ENCODE assay signal across 19 cellular contexts in genomic region chr2:239153806-239154591, GRCh38.
DNase-seq lines count a peak whose midpoint lies in the region; ATAC-seq, FAIRE-seq and TF ChIP-seq lines count a peak whose summit lies in the region.
"Had no signal": no experiment of that assay in that cellular context is flagged by ENCODE, and none has a peak within 500 bp of the region (broad histone marks: within the 10 kb centered on the region; RNA-seq: fewer than 3 reads in every experiment).

No MANE protein-coding gene starts in this region.

- no peak overlapping the region for H3K9ac ChIP-seq in kidney (ENCODE audit: low read length in 2 of 2)

- CTCF ChIA-PET in activated CD4-positive, alpha-beta memory T cell treated with anti-CD3 and anti-CD28 coated beads, Interleukin-2, amount 10 ng/mL, durations not matched to agents 7 days and 5 days (lab: Charles Lee), result no interaction called here
- CTCF ChIA-PET in activated CD4-positive, alpha-beta memory T cell treated with anti-CD3 and anti-CD28 coated beads for 36 hours (lab: Charles Lee), result no interaction called here

- no peaks in the 10 kb centered on the region for H3K27me3 ChIP-seq in stomach
- H3K27me3 ChIP-seq: esophagus squamous epithelium, SJCRH30, tibial nerve had no signal

- intact Hi-C loops in activated CD4-positive, alpha-beta memory T cell treated with anti-CD3 and anti-CD28 coated beads for 36 hours (cut with micrococcal nuclease), result no loop called here
- intact Hi-C loops in kidney (cut with DNase I), result no loop called here
- intact Hi-C loops in stomach (cut with DNase I; ENCODE audit: low total_unique reads), result no loop called here

- H3K4me3 Mint-ChIP-seq in activated CD4-positive, alpha-beta memory T cell treated with anti-CD3 and anti-CD28 coated beads, Interleukin-2, amount 10 ng/mL, durations not matched to agents 7 days and 5 days, result peak overlapping the region; percentile 13
- H3K4me3 Mint-ChIP-seq in activated CD4-positive, alpha-beta memory T cell treated with anti-CD3 and anti-CD28 coated beads for 36 hours, result no peak overlapping the region
- H3K4me3 Mint-ChIP-seq: neural crest cell had no signal

- H3K4me1 Mint-ChIP-seq in activated CD4-positive, alpha-beta memory T cell treated with anti-CD3 and anti-CD28 coated beads, Interleukin-2, amount 10 ng/mL, durations not matched to agents 7 days and 5 days, result peaks cover 37% of the 10 kb centered on the region
- peaks cover 16% of the 10 kb centered on the region for H3K4me1 Mint-ChIP-seq in activated CD4-positive, alpha-beta memory T cell treated with anti-CD3 and anti-CD28 coated beads for 36 hours (ENCODE audit: low read depth)

- POLR2A ChIA-PET in activated CD4-positive, alpha-beta memory T cell treated with anti-CD3 and anti-CD28 coated beads, Interleukin-2, amount 10 ng/mL, durations not matched to agents 7 days and 5 days (lab: Charles Lee), result interaction anchor here (1.0 kb wide), 1 partner anchor 247 kb away, joined by 3 read pairs; the partner anchor contains the start of gene HDAC4
- POLR2A ChIA-PET in activated CD4-positive, alpha-beta memory T cell treated with anti-CD3 and anti-CD28 coated beads for 36 hours (lab: Charles Lee), result no interaction called here

- H3K4me1 ChIP-seq in kidney (ENCODE audit: control insufficient read depth in 1 of 2, insufficient read depth in 1 of 2, low read depth in 1 of 2, low read length in 2 of 2), result no peaks in the 10 kb centered on the region
- peaks cover 9 to 30% (median 21%) of the 10 kb centered on the region in 4 donors for H3K4me1 ChIP-seq in stomach
- H3K4me1 ChIP-seq: SJCRH30 had no signal

- no peak for TF ChIP-seq POLR2A in stomach (IDR thresholded peaks at IDR 0.05)

- no peak for DNase-seq in activated CD4-positive, alpha-beta memory T cell treated with anti-CD3 and anti-CD28 coated beads, Interleukin-2, amount 10 ng/mL, durations not matched to agents 7 days and 5 days
- DNase-seq in activated CD4-positive, alpha-beta memory T cell treated with anti-CD3 and anti-CD28 coated beads for 36 hours, result no peak
- peak; percentile 20 for DNase-seq in Jurkat, Clone E6-1 (ENCODE audit: low read depth, low spot score)
- DNase-seq in kidney (peak; percentile 52), stomach (peak; percentile 21), activated gamma-delta T cell (lab: John Stamatoyannopoulos, UW) (no peak)
- no peak for DNase-seq in NK-92 treated with Interleukin-12 subunit alpha and Interleukin-12 subunit beta, amount 100 ng/mL, for 24 hours (lab: John Stamatoyannopoulos, UW)
- DNase-seq: 8988T; esophagus squamous epithelium; NCI-H187; NCI-H510A; SJCRH30; stimulated activated CD4-positive, alpha-beta T cell treated with anti-CD3 and anti-CD28 coated beads, Interleukin-4, amount 100 ng/mL, for 1 hour; T1000 had no signal

- H3K4me3 ChIP-seq in Jurkat, Clone E6-1 (ENCODE audit: low read length), result no peak overlapping the region
- no peak overlapping the region for H3K4me3 ChIP-seq in kidney (ENCODE audit: low read length in 2 of 2)
- no peak overlapping the region for H3K4me3 ChIP-seq in stomach
- H3K4me3 ChIP-seq: esophagus squamous epithelium, SJCRH30, tibial nerve had no signal

- no peak for TF ChIP-seq EP300 in stomach (IDR thresholded peaks at IDR 0.05)

- TF ChIP-seq CTCF in kidney (IDR thresholded peaks at IDR 0.05; ENCODE audit: borderline replicate concordance, extremely low read depth, insufficient read depth) (no peak), stomach (IDR thresholded peaks at IDR 0.05) (no peak)

- H3K27ac ChIP-seq in kidney (ENCODE audit: low read depth in 2 of 2, low read length in 2 of 2), result no peak overlapping the region
- H3K27ac ChIP-seq in stomach, result peak overlapping the region in 1 of 5 donors; percentile 16
- H3K27ac ChIP-seq: C4-2B, SJCRH30 had no signal

- H3K36me3 ChIP-seq in kidney (ENCODE audit: control insufficient read depth in 1 of 2, insufficient read depth in 2 of 2, low read length in 2 of 2) (peaks cover 9 to 14% of the 10 kb centered on the region in 2 donors), stomach (peaks cover 28 to 76% (median 65%) of the 10 kb centered on the region in 4 donors)
- H3K36me3 ChIP-seq: SJCRH30 had no signal

- no peak for ATAC-seq in GM18519 (IDR thresholded peaks at IDR 0.05; ENCODE audit: low FRiP score, unreplicated experiment)

- peaks cover 9% of the 10 kb centered on the region for H3K9me3 Mint-ChIP-seq in activated CD4-positive, alpha-beta memory T cell treated with anti-CD3 and anti-CD28 coated beads, Interleukin-2, amount 10 ng/mL, durations not matched to agents 7 days and 5 days
- peaks cover 9% of the 10 kb centered on the region for H3K9me3 Mint-ChIP-seq in activated CD4-positive, alpha-beta memory T cell treated with anti-CD3 and anti-CD28 coated beads for 36 hours
- H3K9me3 Mint-ChIP-seq: neural crest cell had no signal

- no peak overlapping the region for H3K27ac Mint-ChIP-seq in activated CD4-positive, alpha-beta memory T cell treated with anti-CD3 and anti-CD28 coated beads, Interleukin-2, amount 10 ng/mL, durations not matched to agents 7 days and 5 days
- no peak overlapping the region for H3K27ac Mint-ChIP-seq in activated CD4-positive, alpha-beta memory T cell treated with anti-CD3 and anti-CD28 coated beads for 36 hours

- 88 to 94% (median 91%) methylated on average over 15 to 17 of the region's 17 CpGs for WGBS in stomach, 5 donors

- H3K9me3 ChIP-seq in kidney (ENCODE audit: control insufficient read depth in 1 of 2, low read length in 2 of 2) (no peaks in the 10 kb centered on the region), stomach (no peaks in the 10 kb centered on the region)
- H3K9me3 ChIP-seq: esophagus squamous epithelium, SJCRH30, tibial nerve had no signal

- FAIRE-seq in kidney (lab: Jason Lieb, UNC), result no peak
- FAIRE-seq: islet of Langerhans had no signal

- H3K36me3 Mint-ChIP-seq in activated CD4-positive, alpha-beta memory T cell treated with anti-CD3 and anti-CD28 coated beads, Interleukin-2, amount 10 ng/mL, durations not matched to agents 7 days and 5 days (ENCODE audit: low read depth), result peaks cover 79% of the 10 kb centered on the region
- H3K36me3 Mint-ChIP-seq in activated CD4-positive, alpha-beta memory T cell treated with anti-CD3 and anti-CD28 coated beads for 36 hours, result peaks cover 52% of the 10 kb centered on the region

- H3K27me3 Mint-ChIP-seq in activated CD4-positive, alpha-beta memory T cell treated with anti-CD3 and anti-CD28 coated beads, Interleukin-2, amount 10 ng/mL, durations not matched to agents 7 days and 5 days, result no peaks in the 10 kb centered on the region
- no peaks in the 10 kb centered on the region for H3K27me3 Mint-ChIP-seq in activated CD4-positive, alpha-beta memory T cell treated with anti-CD3 and anti-CD28 coated beads for 36 hours

Comparison
In these comparisons a context has a peak if more than half of its experiments do, and no peak if none do; other contexts are left out.
1. DNase-seq: peak in Jurkat, Clone E6-1 (single experiment), kidney (single experiment) and stomach (single experiment); none in activated CD4-positive, alpha-beta memory T cell treated with anti-CD3 and anti-CD28 coated beads, Interleukin-2, amount 10 ng/mL, durations not matched to agents 7 days and 5 days (single experiment), activated CD4-positive, alpha-beta memory T cell treated with anti-CD3 and anti-CD28 coated beads for 36 hours (single experiment), activated gamma-delta T cell (single experiment) and NK-92 treated with Interleukin-12 subunit alpha and Interleukin-12 subunit beta, amount 100 ng/mL, for 24 hours (single experiment).